Comparison of ENCODE assay signal across 22 cellular contexts in the genomic region with DNA sequence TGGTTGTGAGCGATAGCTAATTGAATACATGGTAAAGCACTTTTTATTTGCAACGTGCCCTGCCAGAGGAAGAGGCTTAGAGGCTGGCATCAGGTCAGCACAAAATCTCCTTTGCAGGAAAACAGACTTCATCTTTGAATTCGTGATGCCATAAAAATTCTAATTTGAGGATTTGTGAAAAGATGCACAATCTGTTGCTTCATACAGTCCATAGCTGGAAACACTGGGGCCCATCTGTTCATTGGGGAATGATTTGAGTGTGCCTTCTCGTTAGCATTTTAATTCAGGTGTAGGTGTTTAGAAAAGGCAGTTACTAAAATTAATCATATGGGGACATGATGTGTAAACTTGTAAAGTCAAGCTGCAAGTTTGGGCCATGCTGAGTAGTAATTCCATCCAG.
"Had no signal": no experiment of that assay in that cellular context is flagged by ENCODE, and none has a peak within 500 bp of the region (broad histone marks: within the 10 kb centered on the region; RNA-seq: fewer than 3 reads in every experiment).

No MANE protein-coding gene starts in this region.

- H3K27ac ChIP-seq: breast epithelium had no signal

- H3K4me3 ChIP-seq: breast epithelium had no signal

- FAIRE-seq: colon had no signal

- H3K36me3 ChIP-seq: breast epithelium had no signal

- DNase-seq: activated CD4-positive, alpha-beta T cell treated with anti-CD3 and anti-CD28 coated beads for 48 hours; activated CD4-positive, alpha-beta T cell treated with anti-CD3 and anti-CD28 coated beads, Interleukin-2, amount 50 U/mL, for 4 hours; activated CD4-positive, CD25-positive, alpha-beta regulatory T cell treated with anti-CD3 and anti-CD28 coated beads, Interleukin-2, amount 50 U/mL, for 72 hours; activated CD8-positive, alpha-beta memory T cell treated with anti-CD3 and anti-CD28 coated beads, Interleukin-2, amount 50 U/mL, for 48 hours; activated CD8-positive, alpha-beta T cell treated with anti-CD3 and anti-CD28 coated beads, Interleukin-2, amount 10 ng/mL, durations not matched to agents 7 days and 5 days; activated naive CD4-positive, alpha-beta T cell treated with anti-CD3 and anti-CD28 coated beads, Interleukin-2, amount 50 U/mL, for 16 hours; activated T-cell treated with anti-CD3 and anti-CD28 coated beads, Interleukin-2, amount 50 U/mL, for 1 hour; aorta; caudate nucleus; Kasumi-1; KBM-7; NCI-H1105 treated with DMSO at 0.1 percent for 48 hours; NCI-H1436 treated with DMSO at 0.1 percent for 48 hours; NCI-H1930; NCI-H345; NCI-H510A treated with DMSO at 0.1 percent for 48 hours; NCI-H774; SHP77 treated with DMSO at 0.1 percent for 48 hours had no signal

- ATAC-seq: activated CD8-positive, alpha-beta T cell treated with anti-CD3 and anti-CD28 coated beads, Interleukin-2, amount 10 ng/mL, durations not matched to agents 7 days and 5 days; Panc1; WTC11 had no signal

- H3K27me3 ChIP-seq: breast epithelium had no signal

- H3K4me1 ChIP-seq: breast epithelium had no signal
